22 cellular contexts compared by ENCODE assay signal in the genomic region with DNA sequence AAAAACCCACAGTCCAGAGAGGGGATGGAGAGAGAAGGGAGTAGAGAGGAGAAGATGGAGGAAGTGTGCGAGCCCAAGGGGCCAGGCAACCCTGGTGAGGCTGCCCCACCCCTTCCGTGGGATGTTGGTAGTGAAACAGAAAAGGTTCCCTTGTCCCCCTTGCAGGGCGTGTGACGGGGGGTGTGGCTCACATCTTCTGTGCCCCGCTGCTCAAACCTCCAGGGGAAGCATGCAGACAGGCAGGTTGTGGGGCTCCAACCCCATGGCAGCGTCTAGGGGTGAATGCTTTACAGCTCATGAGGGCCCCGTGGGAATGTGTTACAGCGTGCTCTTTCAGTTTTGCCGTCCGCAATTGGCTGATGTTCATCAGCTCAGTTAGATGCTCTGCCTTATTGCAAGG. TPM values are rescaled to one million over a fixed set of nuclear protein-coding genes. Genes with fewer than 3 reads are reported as not detected.
DNase-seq lines count a peak whose midpoint lies in the region; ATAC-seq and TF ChIP-seq lines count a peak whose summit lies in the region.
"Had no signal": no experiment of that assay in that cellular context is flagged by ENCODE, and none has a peak within 500 bp of the region (broad histone marks: within the 10 kb centered on the region; RNA-seq: fewer than 3 reads in every experiment).

No MANE protein-coding gene starts in this region.

- H3K27ac ChIP-seq in upper lobe of right lung: no peak overlapping the region
- H3K27ac ChIP-seq: A549, lower lobe of right lung, uterus had no signal

- intact Hi-C loops in upper lobe of right lung (cut with DNase I): no loop called here

- TF ChIP-seq CTCF in upper lobe of right lung (IDR thresholded peaks at IDR 0.05): no peak

- peaks cover 0 to 10% (median 7%) of the 10 kb centered on the region in 3 donors for H3K9me3 Mint-ChIP-seq in IgD-negative memory B cell
- peaks cover 23% of the 10 kb centered on the region for H3K9me3 Mint-ChIP-seq in activated T-cell treated with anti-CD3 and anti-CD28 coated beads, Interleukin-2, amount 50 U/mL, for 24 hours
- H3K9me3 Mint-ChIP-seq in stimulated activated memory B cell treated with anti-CD40 and anti-IgM and Interleukin-4, amounts not matched to agents 10 μg/mL and 1 μg/mL and 100 μg/mL, for 72 hours: peaks cover 15% of the 10 kb centered on the region

- H3K9me3 ChIP-seq in upper lobe of right lung: peaks cover 3% of the 10 kb centered on the region
- H3K9me3 ChIP-seq: A549, uterus had no signal

- no peaks in the 10 kb centered on the region for H3K4me1 ChIP-seq in upper lobe of right lung
- H3K4me1 ChIP-seq: A549, Caco-2, uterus had no signal

- H3K36me3 ChIP-seq in upper lobe of right lung: no peaks in the 10 kb centered on the region
- H3K36me3 ChIP-seq: lower lobe of right lung, uterus had no signal

- peaks cover 10% of the 10 kb centered on the region for H3K27me3 Mint-ChIP-seq in IgD-negative memory B cell
- H3K27me3 Mint-ChIP-seq in activated T-cell treated with anti-CD3 and anti-CD28 coated beads, Interleukin-2, amount 50 U/mL, for 24 hours: peaks cover 52% of the 10 kb centered on the region
- H3K27me3 Mint-ChIP-seq in stimulated activated memory B cell treated with anti-CD40 and anti-IgM and Interleukin-4, amounts not matched to agents 10 μg/mL and 1 μg/mL and 100 μg/mL, for 72 hours: peaks cover 9% of the 10 kb centered on the region

- H3K27ac Mint-ChIP-seq in IgD-negative memory B cell: peak overlapping the region; percentile 23 to 69 (median 36)
- H3K27ac Mint-ChIP-seq in activated T-cell treated with anti-CD3 and anti-CD28 coated beads, Interleukin-2, amount 50 U/mL, for 24 hours: no peak overlapping the region
- H3K27ac Mint-ChIP-seq in stimulated activated memory B cell treated with anti-CD40 and anti-IgM and Interleukin-4, amounts not matched to agents 10 μg/mL and 1 μg/mL and 100 μg/mL, for 72 hours: peak overlapping the region; percentile 77
- H3K27ac Mint-ChIP-seq: nephron had no signal

- peak; percentile 83 for ATAC-seq in stimulated activated memory B cell treated with anti-CD40 and anti-IgM and Interleukin-4, amounts not matched to agents 10 μg/mL and 1 μg/mL and 100 μg/mL, for 72 hours
- ATAC-seq in upper lobe of right lung (no peak), HG03460 (IDR thresholded peaks at IDR 0.05; ENCODE audit: unreplicated experiment) (no peak)
- ATAC-seq: A549, lower lobe of right lung had no signal

- H3K4me3 ChIP-seq in upper lobe of right lung: no peak overlapping the region
- H3K4me3 ChIP-seq: A549, lower lobe of right lung, uterus had no signal

- H3K27me3 ChIP-seq in upper lobe of right lung: no peaks in the 10 kb centered on the region
- H3K27me3 ChIP-seq: uterus had no signal

- peaks cover 14 to 27% (median 24%) of the 10 kb centered on the region in 3 donors for H3K4me1 Mint-ChIP-seq in IgD-negative memory B cell
- peaks cover 15% of the 10 kb centered on the region for H3K4me1 Mint-ChIP-seq in activated T-cell treated with anti-CD3 and anti-CD28 coated beads, Interleukin-2, amount 50 U/mL, for 24 hours (ENCODE audit: low read depth)
- H3K4me1 Mint-ChIP-seq in stimulated activated memory B cell treated with anti-CD40 and anti-IgM and Interleukin-4, amounts not matched to agents 10 μg/mL and 1 μg/mL and 100 μg/mL, for 72 hours: peaks cover 34% of the 10 kb centered on the region
- H3K4me1 Mint-ChIP-seq: nephron had no signal

- peak overlapping the region; percentile 49 to 87 (median 67) for H3K4me3 Mint-ChIP-seq in IgD-negative memory B cell
- H3K4me3 Mint-ChIP-seq in activated T-cell treated with anti-CD3 and anti-CD28 coated beads, Interleukin-2, amount 50 U/mL, for 24 hours: no peak overlapping the region
- peak overlapping the region; percentile 32 for H3K4me3 Mint-ChIP-seq in stimulated activated memory B cell treated with anti-CD40 and anti-IgM and Interleukin-4, amounts not matched to agents 10 μg/mL and 1 μg/mL and 100 μg/mL, for 72 hours
- H3K4me3 Mint-ChIP-seq: nephron had no signal

- H3K36me3 Mint-ChIP-seq in IgD-negative memory B cell: peaks cover 5% of the 10 kb centered on the region
- H3K36me3 Mint-ChIP-seq in activated T-cell treated with anti-CD3 and anti-CD28 coated beads, Interleukin-2, amount 50 U/mL, for 24 hours (ENCODE audit: low read depth): no peaks in the 10 kb centered on the region
- H3K36me3 Mint-ChIP-seq in stimulated activated memory B cell treated with anti-CD40 and anti-IgM and Interleukin-4, amounts not matched to agents 10 μg/mL and 1 μg/mL and 100 μg/mL, for 72 hours: peaks cover 14% of the 10 kb centered on the region

- DNase-seq in activated naive CD4-positive, alpha-beta T cell treated with Interleukin-2 at 50 U/mL for 16 hours: peak; percentile 21
- DNase-seq in activated naive CD4-positive, alpha-beta T cell treated with anti-CD3 and anti-CD28 coated beads, Interleukin-2, amount 50 U/mL, for 16 hours: no peak
- DNase-seq in activated T-cell treated with anti-CD3 and anti-CD28 coated beads, Interleukin-2, amount 50 U/mL, for 24 hours: peak; percentile 50
- DNase-seq in upper lobe of right lung (no peak), cerebellum (ENCODE audit: low spot score) (no peak)
- DNase-seq: activated gamma-delta T cell, Caco-2, erythroblast, HCEC 1CT, lower lobe of right lung, NCI-H2081 treated with DMSO at 0.1 percent for 48 hours, NCI-H526, uterus had no signal

RNA-seq across cellular contexts. Expression of a gene that starts 14.7 kb away (rescaled TPM):
- 3.2 TPM for polyA plus RNA-seq in IgD-negative memory B cell
- total RNA-seq in upper lobe of right lung: 15.5 TPM
- 24.7 TPM for total RNA-seq in cerebellum

RNA-seq across cellular contexts. Expression of a gene that starts 52.3 kb away (rescaled TPM):
- not detected for polyA plus RNA-seq in IgD-negative memory B cell
- 4.8 TPM for total RNA-seq in upper lobe of right lung
- total RNA-seq in cerebellum: not detected
- total RNA-seq: activated CD8-positive, alpha-beta memory T cell treated with anti-CD3 and anti-CD28 coated beads for 36 hours; Caco-2; M059J; renal cortical epithelial cell; SK-MEL-5 had no signal
- polyA plus RNA-seq: A549 had no signal

RNA-seq across cellular contexts. Expression of a gene that starts 58.9 kb away (rescaled TPM):
- not detected for polyA plus RNA-seq in IgD-negative memory B cell
- total RNA-seq in upper lobe of right lung: 2.6 TPM
- total RNA-seq in cerebellum: 2.4 TPM
- total RNA-seq: M059J, SK-MEL-5 had no signal

Comparison
In these comparisons a context has a peak if more than half of its experiments do, and no peak if none do; other contexts are left out.
1. DNase-seq: peak in activated naive CD4-positive, alpha-beta T cell treated with Interleukin-2 at 50 U/mL for 16 hours (single experiment) and activated T-cell treated with anti-CD3 and anti-CD28 coated beads, Interleukin-2, amount 50 U/mL, for 24 hours (single experiment); none in activated naive CD4-positive, alpha-beta T cell treated with anti-CD3 and anti-CD28 coated beads, Interleukin-2, amount 50 U/mL, for 16 hours (single experiment), upper lobe of right lung (single experiment) and cerebellum (single experiment).